16 cellular contexts compared by ENCODE assay signal in the genomic region with DNA sequence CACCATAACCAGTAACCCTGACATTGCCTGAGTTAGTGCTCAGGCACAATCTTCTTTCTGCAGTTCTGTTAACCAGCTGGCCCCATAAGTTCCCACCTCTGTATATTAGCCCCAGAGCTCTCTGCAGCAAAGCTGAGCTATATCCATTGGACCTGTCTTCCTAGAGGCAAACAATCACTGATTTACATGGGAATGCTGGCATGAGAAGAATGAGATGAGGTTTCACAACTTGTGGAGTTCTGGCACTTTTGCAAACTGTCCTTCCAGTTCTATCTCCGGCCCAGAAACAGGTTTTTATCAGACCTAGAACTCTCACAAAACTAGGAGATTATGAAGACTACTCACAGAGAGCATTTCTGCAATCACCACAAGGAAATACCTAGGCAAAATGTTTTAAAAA.
"Had no signal": no experiment of that assay in that cellular context is flagged by ENCODE, and none has a peak within 500 bp of the region (broad histone marks: within the 10 kb centered on the region; RNA-seq: fewer than 3 reads in every experiment).

No MANE protein-coding gene starts in this region.

- H3K27ac ChIP-seq: colonic mucosa, hepatocyte, neutrophil, thyroid gland had no signal

- ATAC-seq: natural killer cell treated with Interleukin-12 subunit alpha and Interleukin-12 subunit beta and Interleukin-15 and Interleukin-18, amount 100 ng/mL, for 72 hours; WTC11 had no signal

- H3K79me2 ChIP-seq: hepatocyte had no signal

- DNase-seq: activated CD4-positive, alpha-beta memory T cell treated with anti-CD3 and anti-CD28 coated beads for 36 hours; activated CD4-positive, alpha-beta T cell treated with anti-CD3 and anti-CD28 coated beads for 4 hours; activated naive CD8-positive, alpha-beta T cell treated with anti-CD3 and anti-CD28 coated beads for 36 hours; activated T-cell treated with anti-CD3 and anti-CD28 coated beads for 4 hours; central memory CD4-positive, alpha-beta T cell; colonic mucosa; erythroblast; left cardiac atrium; stimulated activated CD4-positive, alpha-beta T cell treated with anti-CD3 and anti-CD28 coated beads, Interleukin-12 subunit alpha, Interleukin-12 subunit beta, amount 100 ng/mL, for 4 hours; stimulated activated CD4-positive, alpha-beta T cell treated with anti-CD3 and anti-CD28 coated beads, Interleukin-2, amount 100 ng/mL, for 24 hours; stimulated activated naive CD4-positive, alpha-beta T cell treated with Interleukin-2 at 50 U/mL for 16 hours; thyroid gland had no signal

- H3K9me3 ChIP-seq: colonic mucosa, neutrophil, thyroid gland had no signal

- H3K36me3 ChIP-seq: colonic mucosa, neutrophil, thyroid gland had no signal

- H3K4me3 ChIP-seq: colonic mucosa, hepatocyte, thyroid gland had no signal

- H2AFZ ChIP-seq: hepatocyte had no signal

- H3K4me1 ChIP-seq: colonic mucosa, thyroid gland had no signal

- H3K4me2 ChIP-seq: hepatocyte had no signal

- H3K27me3 ChIP-seq: colonic mucosa, thyroid gland had no signal
